In genomic region chr20:52251137-52251700, GRCh38 we compare ENCODE assay signal across 28 cellular contexts.
"Had no signal": no experiment of that assay in that cellular context is flagged by ENCODE, and none has a peak within 500 bp of the region (broad histone marks: within the 10 kb centered on the region; RNA-seq: fewer than 3 reads in every experiment).

No MANE protein-coding gene starts in this region.

- ATAC-seq: activated T-helper 17 cell treated with anti-CD3 and anti-CD28 coated beads, Interleukin-2, amount 50 U/mL, for 72 hours; PC-3 had no signal

- DNase-seq: activated CD4-positive, alpha-beta memory T cell treated with anti-CD3 and anti-CD28 coated beads for 36 hours; activated CD4-positive, alpha-beta T cell treated with anti-CD3 and anti-CD28 coated beads, Interleukin-2, amount 10 ng/mL, durations not matched to agents 7 days and 5 days; activated CD4-positive, CD25-positive, alpha-beta regulatory T cell; activated gamma-delta T cell; activated naive CD4-positive, alpha-beta T cell treated with anti-CD3 and anti-CD28 coated beads for 36 hours; activated T-cell treated with anti-CD3 and anti-CD28 coated beads for 4 hours; activated T-cell treated with anti-CD3 and anti-CD28 coated beads, Interleukin-2, amount 50 U/mL, for 48 hours; amygdala; MG63; NCI-H1105 treated with DMSO at 0.1 percent for 48 hours; NCI-H1436 treated with DMSO at 0.1 percent for 48 hours; NCI-H187; NCI-H2081; NCI-H510A treated with DMSO at 0.1 percent for 48 hours; NCI-H748 treated with DMSO at 0.1 percent for 48 hours; NK-92 treated with Interleukin-12 subunit alpha and Interleukin-12 subunit beta, amount 100 ng/mL, for 24 hours; PC-3; SHP77 treated with DMSO at 0.1 percent for 48 hours; T-helper 9 cell had no signal

- FAIRE-seq: astrocyte, RCC 7860, TTC549 had no signal

- H3K27ac Mint-ChIP-seq: activated CD4-positive, alpha-beta memory T cell treated with anti-CD3 and anti-CD28 coated beads for 36 hours; activated CD4-positive, alpha-beta T cell treated with anti-CD3 and anti-CD28 coated beads, Interleukin-2, amount 10 ng/mL, durations not matched to agents 7 days and 5 days; activated naive CD4-positive, alpha-beta T cell treated with anti-CD3 and anti-CD28 coated beads for 36 hours; activated naive CD8-positive, alpha-beta T cell; activated T-helper 17 cell treated with anti-CD3 and anti-CD28 coated beads, Interleukin-2, amount 50 U/mL, for 72 hours; brain; IgD-negative memory B cell; T-helper 1 cell treated with Interleukin-12 subunit alpha and Interleukin-12 subunit beta and Interleukin-4 antibody, amounts not matched to agents 30 μg/mL and 1 μg/mL, for 36 hours had no signal

- H3K9me3 Mint-ChIP-seq: activated CD4-positive, alpha-beta memory T cell treated with anti-CD3 and anti-CD28 coated beads for 36 hours; activated CD4-positive, alpha-beta T cell treated with anti-CD3 and anti-CD28 coated beads, Interleukin-2, amount 10 ng/mL, durations not matched to agents 7 days and 5 days; activated T-helper 17 cell treated with anti-CD3 and anti-CD28 coated beads, Interleukin-2, amount 50 U/mL, for 72 hours; central memory CD8-positive, alpha-beta T cell; IgD-negative memory B cell; T-helper 1 cell treated with Interleukin-12 subunit alpha and Interleukin-12 subunit beta and Interleukin-4 antibody, amounts not matched to agents 30 μg/mL and 1 μg/mL, for 36 hours had no signal

- H3K4me1 Mint-ChIP-seq: activated CD4-positive, alpha-beta T cell treated with anti-CD3 and anti-CD28 coated beads, Interleukin-2, amount 10 ng/mL, durations not matched to agents 7 days and 5 days; activated T-helper 17 cell treated with anti-CD3 and anti-CD28 coated beads, Interleukin-2, amount 50 U/mL, for 72 hours; brain; central memory CD8-positive, alpha-beta T cell; IgD-negative memory B cell had no signal

- H3K4me3 Mint-ChIP-seq: activated CD4-positive, alpha-beta memory T cell treated with anti-CD3 and anti-CD28 coated beads for 36 hours; activated CD4-positive, alpha-beta T cell treated with anti-CD3 and anti-CD28 coated beads, Interleukin-2, amount 10 ng/mL, durations not matched to agents 7 days and 5 days; activated naive CD4-positive, alpha-beta T cell treated with anti-CD3 and anti-CD28 coated beads for 36 hours; activated naive CD8-positive, alpha-beta T cell; activated T-helper 17 cell treated with anti-CD3 and anti-CD28 coated beads, Interleukin-2, amount 50 U/mL, for 72 hours; brain; central memory CD8-positive, alpha-beta T cell; IgD-negative memory B cell; T-helper 1 cell treated with Interleukin-12 subunit alpha and Interleukin-12 subunit beta and Interleukin-4 antibody, amounts not matched to agents 30 μg/mL and 1 μg/mL, for 36 hours had no signal

- H3K36me3 Mint-ChIP-seq: activated CD4-positive, alpha-beta memory T cell treated with anti-CD3 and anti-CD28 coated beads for 36 hours; brain; IgD-negative memory B cell had no signal

- H3K27me3 Mint-ChIP-seq: activated CD4-positive, alpha-beta T cell treated with anti-CD3 and anti-CD28 coated beads, Interleukin-2, amount 10 ng/mL, durations not matched to agents 7 days and 5 days had no signal
